In the genomic region with DNA sequence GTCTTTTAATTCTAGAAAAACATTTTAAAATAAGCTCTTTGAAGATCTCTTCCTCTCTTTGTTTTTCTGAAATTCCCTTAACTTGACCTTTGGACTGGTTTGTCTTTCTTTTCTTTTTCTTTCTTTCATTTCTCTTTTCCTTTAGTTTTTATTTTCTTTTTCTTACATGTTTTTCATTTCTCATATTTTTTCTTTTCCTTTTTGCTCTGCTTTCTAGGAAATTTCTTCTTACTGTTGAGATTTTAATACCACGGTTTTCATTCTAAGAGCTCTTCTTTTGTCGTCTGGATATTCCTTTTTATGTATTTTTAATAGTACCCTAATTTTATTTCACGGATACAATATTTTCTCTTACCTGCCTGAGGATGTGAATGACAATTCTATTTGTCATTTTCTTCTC, we compare ENCODE assay signal across 1 cellular context.
TF ChIP-seq lines count a peak whose summit lies in the region.

No MANE protein-coding gene starts in this region.

TF ChIP-seq in K562, 482 proteins besides CTCF, POLR2A, EP300 and RAD21 (continued from another document):
- TF ChIP-seq, protein P1, sequence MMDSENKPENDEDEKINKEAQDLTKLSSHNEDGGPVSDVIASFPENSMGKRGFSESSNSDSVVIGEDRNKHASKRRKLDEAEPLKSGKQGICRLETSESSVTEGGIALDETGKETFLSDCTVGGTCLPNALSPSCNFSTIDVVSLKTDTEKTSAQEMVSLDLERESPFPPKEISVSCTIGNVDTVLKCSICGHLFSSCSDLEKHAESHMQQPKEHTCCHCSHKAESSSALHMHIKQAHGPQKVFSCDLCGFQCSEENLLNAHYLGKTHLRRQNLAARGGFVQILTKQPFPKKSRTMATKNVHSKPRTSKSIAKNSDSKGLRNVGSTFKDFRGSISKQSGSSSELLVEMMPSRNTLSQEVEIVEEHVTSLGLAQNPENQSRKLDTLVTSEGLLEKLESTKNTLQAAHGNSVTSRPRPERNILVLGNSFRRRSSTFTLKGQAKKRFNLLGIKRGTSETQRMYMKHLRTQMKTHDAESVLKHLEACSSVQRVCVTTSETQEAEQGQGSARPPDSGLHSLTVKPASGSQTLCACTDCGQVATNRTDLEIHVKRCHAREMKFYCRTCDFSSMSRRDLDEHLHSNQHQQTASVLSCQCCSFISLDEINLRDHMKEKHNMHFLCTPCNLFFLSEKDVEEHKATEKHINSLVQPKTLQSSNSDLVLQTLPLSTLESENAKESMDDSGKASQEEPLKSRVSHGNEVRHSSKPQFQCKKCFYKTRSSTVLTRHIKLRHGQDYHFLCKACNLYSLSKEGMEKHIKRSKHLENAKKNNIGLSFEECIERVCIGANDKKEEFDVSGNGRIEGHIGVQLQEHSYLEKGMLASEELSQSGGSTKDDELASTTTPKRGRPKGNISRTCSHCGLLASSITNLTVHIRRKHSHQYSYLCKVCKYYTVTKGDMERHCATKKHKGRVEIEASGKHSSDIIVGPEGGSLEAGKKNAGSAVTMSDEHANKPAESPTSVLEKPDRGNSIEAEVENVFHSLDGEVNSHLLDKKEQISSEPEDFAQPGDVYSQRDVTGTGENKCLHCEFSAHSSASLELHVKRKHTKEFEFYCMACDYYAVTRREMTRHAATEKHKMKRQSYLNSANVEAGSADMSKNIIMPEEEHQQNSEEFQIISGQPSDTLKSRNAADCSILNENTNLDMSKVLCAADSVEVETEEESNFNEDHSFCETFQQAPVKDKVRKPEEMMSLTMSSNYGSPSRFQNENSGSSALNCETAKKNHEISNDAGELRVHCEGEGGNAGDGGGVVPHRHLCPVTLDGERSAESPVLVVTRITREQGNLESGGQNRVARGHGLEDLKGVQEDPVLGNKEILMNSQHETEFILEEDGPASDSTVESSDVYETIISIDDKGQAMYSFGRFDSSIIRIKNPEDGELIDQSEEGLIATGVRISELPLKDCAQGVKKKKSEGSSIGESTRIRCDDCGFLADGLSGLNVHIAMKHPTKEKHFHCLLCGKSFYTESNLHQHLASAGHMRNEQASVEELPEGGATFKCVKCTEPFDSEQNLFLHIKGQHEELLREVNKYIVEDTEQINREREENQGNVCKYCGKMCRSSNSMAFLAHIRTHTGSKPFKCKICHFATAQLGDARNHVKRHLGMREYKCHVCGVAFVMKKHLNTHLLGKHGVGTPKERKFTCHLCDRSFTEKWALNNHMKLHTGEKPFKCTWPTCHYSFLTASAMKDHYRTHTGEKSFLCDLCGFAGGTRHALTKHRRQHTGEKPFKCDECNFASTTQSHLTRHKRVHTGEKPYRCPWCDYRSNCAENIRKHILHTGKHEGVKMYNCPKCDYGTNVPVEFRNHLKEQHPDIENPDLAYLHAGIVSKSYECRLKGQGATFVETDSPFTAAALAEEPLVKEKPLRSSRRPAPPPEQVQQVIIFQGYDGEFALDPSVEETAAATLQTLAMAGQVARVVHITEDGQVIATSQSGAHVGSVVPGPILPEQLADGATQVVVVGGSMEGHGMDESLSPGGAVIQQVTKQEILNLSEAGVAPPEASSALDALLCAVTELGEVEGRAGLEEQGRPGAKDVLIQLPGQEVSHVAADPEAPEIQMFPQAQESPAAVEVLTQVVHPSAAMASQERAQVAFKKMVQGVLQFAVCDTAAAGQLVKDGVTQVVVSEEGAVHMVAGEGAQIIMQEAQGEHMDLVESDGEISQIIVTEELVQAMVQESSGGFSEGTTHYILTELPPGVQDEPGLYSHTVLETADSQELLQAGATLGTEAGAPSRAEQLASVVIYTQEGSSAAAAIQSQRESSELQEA (IDR thresholded peaks at IDR 0.05; ENCODE audit: low read depth): 0 out of 2 replicates have a peak, but pooled peaks have one; percentile 17
- TF ChIP-seq, protein P2, sequence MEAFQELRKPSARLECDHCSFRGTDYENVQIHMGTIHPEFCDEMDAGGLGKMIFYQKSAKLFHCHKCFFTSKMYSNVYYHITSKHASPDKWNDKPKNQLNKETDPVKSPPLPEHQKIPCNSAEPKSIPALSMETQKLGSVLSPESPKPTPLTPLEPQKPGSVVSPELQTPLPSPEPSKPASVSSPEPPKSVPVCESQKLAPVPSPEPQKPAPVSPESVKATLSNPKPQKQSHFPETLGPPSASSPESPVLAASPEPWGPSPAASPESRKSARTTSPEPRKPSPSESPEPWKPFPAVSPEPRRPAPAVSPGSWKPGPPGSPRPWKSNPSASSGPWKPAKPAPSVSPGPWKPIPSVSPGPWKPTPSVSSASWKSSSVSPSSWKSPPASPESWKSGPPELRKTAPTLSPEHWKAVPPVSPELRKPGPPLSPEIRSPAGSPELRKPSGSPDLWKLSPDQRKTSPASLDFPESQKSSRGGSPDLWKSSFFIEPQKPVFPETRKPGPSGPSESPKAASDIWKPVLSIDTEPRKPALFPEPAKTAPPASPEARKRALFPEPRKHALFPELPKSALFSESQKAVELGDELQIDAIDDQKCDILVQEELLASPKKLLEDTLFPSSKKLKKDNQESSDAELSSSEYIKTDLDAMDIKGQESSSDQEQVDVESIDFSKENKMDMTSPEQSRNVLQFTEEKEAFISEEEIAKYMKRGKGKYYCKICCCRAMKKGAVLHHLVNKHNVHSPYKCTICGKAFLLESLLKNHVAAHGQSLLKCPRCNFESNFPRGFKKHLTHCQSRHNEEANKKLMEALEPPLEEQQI (IDR thresholded peaks at IDR 0.05): 0 out of 2 replicates have a peak, but pooled peaks have one; percentile 13
- TF ChIP-seq LARP7 (IDR thresholded peaks at IDR 0.05) (peak; percentile 90; the same call in 1 of the 2 replicates), MIER1 (IDR thresholded peaks at IDR 0.05; ENCODE audit: low read depth) (no peak), HLTF (IDR thresholded peaks at IDR 0.05) (0 out of 2 replicates have a peak, but pooled peaks have one; percentile 58), RBM34 (IDR thresholded peaks at IDR 0.05; ENCODE audit: borderline replicate concordance, insufficient read depth, low read length) (no peak), BACH1 (tag; IDR thresholded peaks at IDR 0.05) (0 out of 2 replicates have a peak, but pooled peaks have one; percentile 31)
- TF ChIP-seq, protein P3, sequence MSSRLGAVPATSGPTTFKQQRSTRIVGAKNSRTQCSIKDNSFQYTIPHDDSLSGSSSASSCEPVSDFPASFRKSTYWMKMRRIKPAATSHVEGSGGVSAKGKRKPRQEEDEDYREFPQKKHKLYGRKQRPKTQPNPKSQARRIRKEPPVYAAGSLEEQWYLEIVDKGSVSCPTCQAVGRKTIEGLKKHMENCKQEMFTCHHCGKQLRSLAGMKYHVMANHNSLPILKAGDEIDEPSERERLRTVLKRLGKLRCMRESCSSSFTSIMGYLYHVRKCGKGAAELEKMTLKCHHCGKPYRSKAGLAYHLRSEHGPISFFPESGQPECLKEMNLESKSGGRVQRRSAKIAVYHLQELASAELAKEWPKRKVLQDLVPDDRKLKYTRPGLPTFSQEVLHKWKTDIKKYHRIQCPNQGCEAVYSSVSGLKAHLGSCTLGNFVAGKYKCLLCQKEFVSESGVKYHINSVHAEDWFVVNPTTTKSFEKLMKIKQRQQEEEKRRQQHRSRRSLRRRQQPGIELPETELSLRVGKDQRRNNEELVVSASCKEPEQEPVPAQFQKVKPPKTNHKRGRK (tag; IDR thresholded peaks at IDR 0.05): peak; percentile 98
- TF ChIP-seq, protein P4, sequence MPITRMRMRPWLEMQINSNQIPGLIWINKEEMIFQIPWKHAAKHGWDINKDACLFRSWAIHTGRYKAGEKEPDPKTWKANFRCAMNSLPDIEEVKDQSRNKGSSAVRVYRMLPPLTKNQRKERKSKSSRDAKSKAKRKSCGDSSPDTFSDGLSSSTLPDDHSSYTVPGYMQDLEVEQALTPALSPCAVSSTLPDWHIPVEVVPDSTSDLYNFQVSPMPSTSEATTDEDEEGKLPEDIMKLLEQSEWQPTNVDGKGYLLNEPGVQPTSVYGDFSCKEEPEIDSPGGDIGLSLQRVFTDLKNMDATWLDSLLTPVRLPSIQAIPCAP (CRISPR knock-in tag; IDR thresholded peaks at IDR 0.05; ENCODE audit: borderline replicate concordance): no peak
